Comparison of ENCODE assay signal across 34 cellular contexts in genomic region chr10:60977161-60978128, GRCh38. TPM values are rescaled to one million over a fixed set of nuclear protein-coding genes. Genes with fewer than 3 reads are reported as not detected.
DNase-seq lines count a peak whose midpoint lies in the region; ATAC-seq, FAIRE-seq and TF ChIP-seq lines count a peak whose summit lies in the region.
"Had no signal": no experiment of that assay in that cellular context is flagged by ENCODE, and none has a peak within 500 bp of the region (broad histone marks: within the 10 kb centered on the region; RNA-seq: fewer than 3 reads in every experiment).

No MANE protein-coding gene starts in this region.

- no peaks in the 10 kb centered on the region for H3K27me3 Mint-ChIP-seq in mesothelial cell of epicardium (ENCODE audit: low read depth)

- H3K79me2 ChIP-seq in PC-3 (ENCODE audit: low read length) = no peaks in the 10 kb centered on the region
- H3K79me2 ChIP-seq: parathyroid adenoma had no signal

- no peaks in the 10 kb centered on the region for H3K9me3 ChIP-seq in PC-3 (ENCODE audit: low read length)
- H3K9me3 ChIP-seq: ascending aorta, BE2C, thyroid gland, vagina had no signal

- H3K4me1 ChIP-seq in PC-3 (ENCODE audit: insufficient read depth, low read length) = peaks cover 69% of the 10 kb centered on the region
- H3K4me1 ChIP-seq: ascending aorta, BE2C, parathyroid adenoma, thyroid gland, vagina had no signal

- no peak overlapping the region for H3K4me3 Mint-ChIP-seq in mesothelial cell of epicardium
- H3K4me3 Mint-ChIP-seq: activated CD8-positive, alpha-beta memory T cell treated with anti-CD3 and anti-CD28 coated beads, Interleukin-2, amount 10 ng/mL, durations not matched to agents 7 days and 5 days; activated naive CD8-positive, alpha-beta T cell treated with anti-CD3 and anti-CD28 coated beads for 36 hours; activated T-cell treated with anti-CD3 and anti-CD28 coated beads, Interleukin-2, amount 50 U/mL, for 4 hours; HFFc6; neural crest cell; stimulated activated naive CD8-positive, alpha-beta T cell treated with anti-CD3 and anti-CD28 coated beads, Interleukin-15, amount 100 ng/mL, for 72 hours had no signal

- H3K9me2 ChIP-seq in PC-3 (replicated peaks; ENCODE audit: low read length) = no peaks in the 10 kb centered on the region

- H3F3A ChIP-seq in PC-3 (ENCODE audit: low read length, unreplicated experiment) = peaks cover 6% of the 10 kb centered on the region

- no peak overlapping the region for H3K9ac ChIP-seq in PC-3 (ENCODE audit: low read length)
- H3K9ac ChIP-seq: GM23248, parathyroid adenoma had no signal

- no peaks in the 10 kb centered on the region for H3K36me3 Mint-ChIP-seq in mesothelial cell of epicardium
- H3K36me3 Mint-ChIP-seq: activated CD8-positive, alpha-beta memory T cell treated with anti-CD3 and anti-CD28 coated beads, Interleukin-2, amount 10 ng/mL, durations not matched to agents 7 days and 5 days; activated naive CD8-positive, alpha-beta T cell treated with anti-CD3 and anti-CD28 coated beads for 36 hours had no signal

- POLR2A ChIA-PET in PC-3 (lab: Charles Lee; ENCODE audit: unreplicated experiment) = interaction anchor here (0.6 to 0.7 kb wide), 2 partner anchors 34 to 486 kb away, joined by 4 read pairs; no protein-coding TSS in a partner anchor

- peak; percentile 95 for FAIRE-seq in islet of Langerhans (lab: Jason Lieb, UNC)
- FAIRE-seq: A204.1, G401.6 had no signal

- no TSS peak for BruUV-seq in PC-3 (replicated peaks; lab: Mats Ljungman, UMichigan)

- H3K9me3 Mint-ChIP-seq in mesothelial cell of epicardium = no peaks in the 10 kb centered on the region
- H3K9me3 Mint-ChIP-seq: activated naive CD8-positive, alpha-beta T cell treated with anti-CD3 and anti-CD28 coated beads for 36 hours; activated T-cell treated with anti-CD3 and anti-CD28 coated beads, Interleukin-2, amount 50 U/mL, for 4 hours; HFFc6; stimulated activated naive CD8-positive, alpha-beta T cell treated with anti-CD3 and anti-CD28 coated beads, Interleukin-15, amount 100 ng/mL, for 72 hours had no signal

- H3K27ac Mint-ChIP-seq in mesothelial cell of epicardium = peak overlapping the region; percentile 15
- H3K27ac Mint-ChIP-seq: activated CD8-positive, alpha-beta memory T cell treated with anti-CD3 and anti-CD28 coated beads, Interleukin-2, amount 10 ng/mL, durations not matched to agents 7 days and 5 days; activated naive CD8-positive, alpha-beta T cell treated with anti-CD3 and anti-CD28 coated beads for 36 hours; HFFc6; stimulated activated naive CD8-positive, alpha-beta T cell treated with anti-CD3 and anti-CD28 coated beads, Interleukin-15, amount 100 ng/mL, for 72 hours had no signal

- H3K36me3 ChIP-seq in PC-3 (ENCODE audit: low read depth, low read length) = no peaks in the 10 kb centered on the region
- H3K36me3 ChIP-seq: ascending aorta, BE2C, thyroid gland, vagina had no signal

- H3K4me3 ChIP-seq in PC-3 (ENCODE audit: low read length) = no peak overlapping the region
- H3K4me3 ChIP-seq: ascending aorta, coronary artery, GM23248, thyroid gland, vagina had no signal

- intact Hi-C loops in PC-3 (cut with micrococcal nuclease) = loop anchor here (1.0 to 5.0 kb wide), 3 partner anchors 13 to 295 kb away; no protein-coding TSS in a partner anchor

- DNase-seq in ACHN (peak; percentile 61), PC-3 (peak; percentile 46), mesothelial cell of epicardium (ENCODE audit: low spot score in 2 of 2, unreplicated experiment in 2 of 2) (no peak), RPMI8226 (no peak), NCI-H1092 treated with DMSO at 0.1 percent for 48 hours (lab: John Stamatoyannopoulos, UW) (no peak)
- DNase-seq: activated CD4-positive, alpha-beta T cell treated with anti-CD3 and anti-CD28 coated beads, Interleukin-2, amount 50 U/mL, for 1 hour; activated CD4-positive, CD25-positive, alpha-beta regulatory T cell; activated CD8-positive, alpha-beta memory T cell treated with anti-CD3 and anti-CD28 coated beads, Interleukin-2, amount 10 ng/mL, durations not matched to agents 7 days and 5 days; activated gamma-delta T cell; activated naive CD8-positive, alpha-beta T cell treated with anti-CD3 and anti-CD28 coated beads for 36 hours; activated T-cell treated with anti-CD3 and anti-CD28 coated beads, Interleukin-2, amount 50 U/mL, for 4 hours; BE2C; effector memory CD4-positive, alpha-beta T cell; glutamatergic neuron; GM23248; HFFc6; NCI-H1048; NCI-H1694 treated with DMSO at 0.1 percent for 48 hours; NCI-H446 treated with DMSO at 0.1 percent for 48 hours; NCI-H774; stimulated activated CD4-positive, alpha-beta T cell treated with anti-CD3 and anti-CD28 coated beads, Interleukin-2, amount 100 ng/mL, for 48 hours; stimulated activated naive CD8-positive, alpha-beta T cell treated with anti-CD3 and anti-CD28 coated beads, Interleukin-15, amount 100 ng/mL, for 72 hours; thyroid gland had no signal

- peak; percentile 33 for ATAC-seq in PC-3
- ATAC-seq in GM18861 (IDR thresholded peaks at IDR 0.05; ENCODE audit: unreplicated experiment) = no peak
- no peak for ATAC-seq in GM21367 (IDR thresholded peaks at IDR 0.05; ENCODE audit: unreplicated experiment)
- ATAC-seq: activated CD8-positive, alpha-beta memory T cell treated with anti-CD3 and anti-CD28 coated beads, Interleukin-2, amount 10 ng/mL, durations not matched to agents 7 days and 5 days; activated T-cell treated with anti-CD3 and anti-CD28 coated beads, Interleukin-2, amount 50 U/mL, for 4 hours; stimulated activated naive CD8-positive, alpha-beta T cell treated with anti-CD3 and anti-CD28 coated beads, Interleukin-15, amount 100 ng/mL, for 72 hours had no signal

- in situ Hi-C loops in ACHN (cut with HindIII; ENCODE audit: low pct_ligation_motif_present, low pct_unique_long_range_greater_than_20kb, low sequenced_read_pairs) = no loop called here

- H2AFZ ChIP-seq in PC-3 (ENCODE audit: low read length) = no peak overlapping the region
- H2AFZ ChIP-seq: GM23248, parathyroid adenoma had no signal

- H3K4me1 Mint-ChIP-seq in mesothelial cell of epicardium = peaks cover 74% of the 10 kb centered on the region
- H3K4me1 Mint-ChIP-seq: activated CD8-positive, alpha-beta memory T cell treated with anti-CD3 and anti-CD28 coated beads, Interleukin-2, amount 10 ng/mL, durations not matched to agents 7 days and 5 days had no signal

- no peak for TF ChIP-seq CTCF in PC-3 (conservative IDR thresholded peaks at IDR 0.05; ENCODE audit: low read depth, low read length)
- no peak for TF ChIP-seq CTCF in mesothelial cell of epicardium (IDR thresholded peaks at IDR 0.05; ENCODE audit: unreplicated experiment)

- H3K4me2 ChIP-seq in PC-3 (ENCODE audit: low read length) = peak overlapping the region; percentile 32

- no peaks in the 10 kb centered on the region for H3K27me3 ChIP-seq in PC-3 (ENCODE audit: low read length)
- H3K27me3 ChIP-seq: ascending aorta, BE2C, thyroid gland, vagina had no signal

- no peaks in the 10 kb centered on the region for H4K20me1 ChIP-seq in PC-3 (ENCODE audit: low read length)

- CTCF ChIA-PET in PC-3 (lab: Charles Lee) = no interaction called here

- peak overlapping the region; percentile 1; the same call in 1 of the 2 replicates for H3K27ac ChIP-seq in PC-3 (ENCODE audit: low read length)
- H3K27ac ChIP-seq: ascending aorta, coronary artery, GM23248, parathyroid adenoma, thyroid gland, vagina had no signal

RNA-seq across cellular contexts. Expression of gene RHOBTB1, which starts 33.5 kb away (rescaled TPM):
- total RNA-seq in PC-3 (2014; rRNA removed) (6.7 and 7.0 TPM in 2 replicates), mesothelial cell of epicardium (50.3 to 52.5 TPM (median 51.2 TPM) in 3 replicates)
- total RNA-seq: T-helper 1 cell treated with Interleukin-12 subunit alpha and Interleukin-12 subunit beta and Interleukin-4 antibody, amounts not matched to agents 30 ng/mL and 1 ng/mL, for 36 hours had no signal

Comparison
In these comparisons a context has a peak if more than half of its experiments do, and no peak if none do; other contexts are left out.
1. DNase-seq: peak in ACHN (single experiment) and PC-3 (single experiment); none in mesothelial cell of epicardium (0 of 2), RPMI8226 (single experiment) and NCI-H1092 treated with DMSO at 0.1 percent for 48 hours (single experiment).